34 cellular contexts compared by ENCODE assay signal in the genomic region with DNA sequence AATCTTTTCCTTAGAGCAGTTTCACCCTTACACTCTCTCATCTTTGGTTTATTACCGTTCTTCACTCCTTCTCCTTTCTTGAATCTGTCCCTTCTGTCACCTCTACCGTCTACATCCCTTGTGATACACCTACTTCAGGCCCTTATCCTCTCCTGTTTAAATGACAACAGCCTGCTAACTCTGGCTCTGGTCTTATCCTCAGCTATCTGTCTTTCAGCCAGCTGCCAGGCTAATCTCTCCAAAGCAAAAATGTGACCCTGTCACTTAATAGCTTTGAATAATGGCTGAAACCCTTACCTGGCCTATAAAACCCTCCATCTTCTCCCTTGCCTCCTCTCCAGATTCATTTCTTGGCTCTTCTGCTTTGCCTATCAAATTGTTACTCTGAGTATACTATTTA. TPM values are rescaled to one million over a fixed set of nuclear protein-coding genes. Genes with fewer than 3 reads are reported as not detected.
"Had no signal": no experiment of that assay in that cellular context is flagged by ENCODE, and none has a peak within 500 bp of the region (broad histone marks: within the 10 kb centered on the region; RNA-seq: fewer than 3 reads in every experiment).

No MANE protein-coding gene starts in this region.

- FAIRE-seq: islet of Langerhans had no signal

- H3K27ac ChIP-seq: gastroesophageal sphincter, heart right ventricle, left lung, prostate gland, right atrium auricular region, suprapubic skin, transverse colon, upper lobe of right lung, uterus had no signal

- DNase-seq: cortex of kidney; effector CD4-positive, alpha-beta T cell; foreskin fibroblast; heart right ventricle; hippocampal formation; left cardiac atrium; left lung; mesendoderm; midbrain; naive thymus-derived CD4-positive, alpha-beta T cell; nucleus accumbens; stimulated activated CD4-positive, alpha-beta T cell treated with anti-CD3 and anti-CD28 coated beads, Interleukin-12 subunit alpha, Interleukin-12 subunit beta, amount 100 ng/mL, for 4 hours; stimulated activated CD4-positive, alpha-beta T cell treated with anti-CD3 and anti-CD28 coated beads, Interleukin-1b, Interleukin-23, amount 100 ng/mL, for 48 hours; stimulated activated CD4-positive, alpha-beta T cell treated with anti-CD3 and anti-CD28 coated beads, Interleukin-4, amount 100 ng/mL, for 1 hour; stimulated activated CD8-positive, alpha-beta memory T cell treated with anti-CD3 and anti-CD28 coated beads, Interleukin-4, amount 100 ng/mL, for 48 hours; stimulated activated naive CD4-positive, alpha-beta T cell; stimulated activated naive CD8-positive, alpha-beta T cell treated with anti-CD3 and anti-CD28 coated beads, Interleukin-15, amount 100 ng/mL, for 72 hours; transverse colon; upper lobe of right lung; uterus had no signal

RNA-seq across cellular contexts. Expression of gene BEST3, which starts 32.3 kb away (rescaled TPM):
- total RNA-seq: esophagus mucosa; left lung; naive thymus-derived CD4-positive, alpha-beta T cell; sciatic nerve; transverse colon; upper lobe of right lung had no signal

RNA-seq across cellular contexts. Expression of gene LRRC10, which starts 56.1 kb away (rescaled TPM):
- total RNA-seq: dermis microvascular lymphatic vessel endothelial cell; esophagus mucosa; gastroesophageal sphincter; kidney epithelial cell; left lung; lower leg skin; lung microvascular endothelial cell; mucosa of gallbladder; naive thymus-derived CD4-positive, alpha-beta T cell; osteocyte; prostate gland; sciatic nerve; smooth muscle cell; suprapubic skin; transverse colon; upper lobe of right lung; uterus had no signal
